20 cellular contexts compared by ENCODE assay signal in the genomic region with DNA sequence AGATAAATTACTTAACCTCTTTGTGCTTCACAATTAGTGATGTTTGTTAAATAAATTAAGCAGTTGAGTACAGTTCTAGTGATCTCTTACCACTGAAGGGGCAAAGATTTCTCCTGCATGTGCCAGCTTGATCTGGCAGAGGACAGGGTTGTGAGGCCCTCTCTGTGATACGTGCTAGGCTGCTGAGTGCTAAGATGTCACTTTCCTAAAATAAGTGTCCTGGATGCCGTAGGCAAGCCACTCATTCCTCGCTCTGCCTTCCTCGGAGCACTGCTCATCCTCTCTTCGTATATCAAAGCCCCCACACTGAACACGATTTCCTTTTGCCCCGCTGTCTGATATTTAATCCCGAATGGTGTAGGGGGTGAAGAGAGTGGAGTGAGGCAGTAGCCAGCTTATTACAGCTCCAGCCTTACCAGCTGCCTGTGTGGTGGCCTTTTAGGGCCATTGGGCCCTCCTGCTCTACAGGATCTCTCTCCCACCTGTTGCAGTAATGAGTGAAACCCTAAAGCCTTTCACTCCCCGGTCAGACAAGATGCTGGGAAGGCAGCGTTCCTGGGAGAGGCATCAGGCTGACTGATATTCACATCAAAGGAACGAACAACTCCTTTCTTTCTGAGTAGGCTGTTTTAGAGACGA. TPM values are rescaled to one million over a fixed set of nuclear protein-coding genes. Genes with fewer than 3 reads are reported as not detected.
A peak's percentile ranks its signal among the peaks of the same experiment; 100 is the strongest.
DNase-seq lines count a peak whose midpoint lies in the region; ATAC-seq and TF ChIP-seq lines count a peak whose summit lies in the region.
"Had no signal": no experiment of that assay in that cellular context is flagged by ENCODE, and none has a peak within 500 bp of the region (broad histone marks: within the 10 kb centered on the region; RNA-seq: fewer than 3 reads in every experiment).

No MANE protein-coding gene starts in this region.

- ATAC-seq in Right ventricle myocardium superior (ENCODE audit: poor library complexity) (peak; percentile 87), upper lobe of right lung (peak; percentile 34), GM18505 (IDR thresholded peaks at IDR 0.05; ENCODE audit: unreplicated experiment) (no peak)
- ATAC-seq: activated CD4-positive, CD25-positive, alpha-beta regulatory T cell treated with anti-CD3 and anti-CD28 coated beads, Interleukin-2, amount 50 U/mL, for 24 hours; left lung had no signal

- DNase-seq in SJSA1 (ENCODE audit: low read depth in 1 of 2, low spot score in 2 of 2) (no peak), Right ventricle myocardium superior (peak; percentile 48), nephron progenitor cell (no peak), upper lobe of right lung (no peak), NCI-H2081 treated with DMSO at 0.1 percent for 48 hours (lab: John Stamatoyannopoulos, UW) (no peak)
- no peak for DNase-seq in activated naive CD4-positive, alpha-beta T cell treated with anti-CD3 and anti-CD28 coated beads for 36 hours
- DNase-seq: activated naive CD4-positive, alpha-beta T cell; activated T-cell treated with anti-CD3 and anti-CD28 coated beads, Interleukin-2, amount 50 U/mL, for 24 hours; CD8-positive, alpha-beta memory T cell; DMS79 treated with DMSO at 0.1 percent for 48 hours; effector memory CD4-positive, alpha-beta T cell; head of caudate nucleus; left lung; NCI-H1105; NCI-H510A treated with DMSO at 0.1 percent for 48 hours; ovary; stimulated activated CD4-positive, alpha-beta T cell treated with anti-CD3 and anti-CD28 coated beads, Interleukin-2, amount 100 ng/mL, for 24 hours; stimulated activated naive CD4-positive, alpha-beta T cell had no signal

- H3K9me3 Mint-ChIP-seq in nephron progenitor cell = peaks cover 3% of the 10 kb centered on the region
- no peaks in the 10 kb centered on the region for H3K9me3 Mint-ChIP-seq in activated naive CD4-positive, alpha-beta T cell treated with anti-CD3 and anti-CD28 coated beads for 36 hours
- H3K9me3 Mint-ChIP-seq: activated T-cell treated with anti-CD3 and anti-CD28 coated beads, Interleukin-2, amount 50 U/mL, for 24 hours had no signal

- peaks cover 41% of the 10 kb centered on the region for H3K4me1 ChIP-seq in SJSA1 (replicated peaks)
- H3K4me1 ChIP-seq in upper lobe of right lung = peaks cover 19% of the 10 kb centered on the region

- peak overlapping the region; percentile 89 for H3K27ac Mint-ChIP-seq in nephron progenitor cell
- H3K27ac Mint-ChIP-seq in activated naive CD4-positive, alpha-beta T cell treated with anti-CD3 and anti-CD28 coated beads for 36 hours = no peak overlapping the region
- H3K27ac Mint-ChIP-seq: activated T-cell treated with anti-CD3 and anti-CD28 coated beads, Interleukin-2, amount 50 U/mL, for 24 hours had no signal

- no peaks in the 10 kb centered on the region for H3K36me3 ChIP-seq in SJSA1
- H3K36me3 ChIP-seq in upper lobe of right lung = no peaks in the 10 kb centered on the region
- H3K36me3 ChIP-seq: left lung, ovary had no signal

- H3K27me3 ChIP-seq in SJSA1 (replicated peaks) (no peaks in the 10 kb centered on the region), upper lobe of right lung (no peaks in the 10 kb centered on the region)
- H3K27me3 ChIP-seq: left lung, ovary had no signal

- TF ChIP-seq CTCF in nephron progenitor cell (IDR thresholded peaks at IDR 0.05) = no peak
- no peak for TF ChIP-seq CTCF in upper lobe of right lung (IDR thresholded peaks at IDR 0.05)

- H3K4me1 Mint-ChIP-seq in nephron progenitor cell = peaks cover 57% of the 10 kb centered on the region
- H3K4me1 Mint-ChIP-seq in activated naive CD4-positive, alpha-beta T cell treated with anti-CD3 and anti-CD28 coated beads for 36 hours (ENCODE audit: low read depth) = no peaks in the 10 kb centered on the region
- H3K4me1 Mint-ChIP-seq: CD8-positive, alpha-beta memory T cell had no signal

- H3K4me3 ChIP-seq in SJSA1 = no peak overlapping the region
- H3K4me3 ChIP-seq in upper lobe of right lung = no peak overlapping the region
- H3K4me3 ChIP-seq: left lung, ovary had no signal

- H3K27ac ChIP-seq in SJSA1 = peak overlapping the region; percentile 71
- H3K27ac ChIP-seq in upper lobe of right lung = no peak overlapping the region
- H3K27ac ChIP-seq: ovary had no signal

- CTCF ChIA-PET in activated naive CD4-positive, alpha-beta T cell treated with anti-CD3 and anti-CD28 coated beads for 36 hours (lab: Charles Lee) = interaction anchor here (0.9 kb wide), 1 partner anchor 10 kb away, joined by 4 read pairs; no protein-coding TSS in a partner anchor

- intact Hi-C loops in Right ventricle myocardium superior (cut with DNase I) (no loop called here), upper lobe of right lung (cut with DNase I) (no loop called here)
- intact Hi-C loops in activated naive CD4-positive, alpha-beta T cell treated with anti-CD3 and anti-CD28 coated beads for 36 hours (cut with micrococcal nuclease) = no loop called here

- H3K9me3 ChIP-seq in SJSA1 (replicated peaks) = no peaks in the 10 kb centered on the region
- no peaks in the 10 kb centered on the region for H3K9me3 ChIP-seq in upper lobe of right lung
- H3K9me3 ChIP-seq: left lung, ovary had no signal

- H3K36me3 Mint-ChIP-seq in nephron progenitor cell (ENCODE audit: low read depth) = peaks cover 5% of the 10 kb centered on the region
- H3K36me3 Mint-ChIP-seq in activated naive CD4-positive, alpha-beta T cell treated with anti-CD3 and anti-CD28 coated beads for 36 hours (ENCODE audit: low read depth) = no peaks in the 10 kb centered on the region
- H3K36me3 Mint-ChIP-seq: CD8-positive, alpha-beta memory T cell had no signal

- H3K27me3 Mint-ChIP-seq in nephron progenitor cell (ENCODE audit: low read depth, poor library complexity) = peaks cover 7% of the 10 kb centered on the region
- no peaks in the 10 kb centered on the region for H3K27me3 Mint-ChIP-seq in activated naive CD4-positive, alpha-beta T cell treated with anti-CD3 and anti-CD28 coated beads for 36 hours (ENCODE audit: low read depth)
- H3K27me3 Mint-ChIP-seq: activated T-cell treated with anti-CD3 and anti-CD28 coated beads, Interleukin-2, amount 50 U/mL, for 24 hours; CD8-positive, alpha-beta memory T cell had no signal

- no peak for TF ChIP-seq POLR2A in GM18505 (IDR thresholded peaks at IDR 0.05; ENCODE audit: borderline replicate concordance, extremely low read depth, insufficient read depth, insufficient read length)

- H3K4me3 Mint-ChIP-seq in nephron progenitor cell = no peak overlapping the region
- no peak overlapping the region for H3K4me3 Mint-ChIP-seq in activated naive CD4-positive, alpha-beta T cell treated with anti-CD3 and anti-CD28 coated beads for 36 hours
- H3K4me3 Mint-ChIP-seq: activated T-cell treated with anti-CD3 and anti-CD28 coated beads, Interleukin-2, amount 50 U/mL, for 24 hours; CD8-positive, alpha-beta memory T cell had no signal

RNA-seq across cellular contexts. Expression of a gene that starts 40.5 kb away (rescaled TPM):
- total RNA-seq in SJSA1 (2014; rRNA removed; shearing (Covaris generic)) = 33.1 and 68.3 TPM in 2 replicates
- 101 TPM for total RNA-seq in Right ventricle myocardium superior
- total RNA-seq in upper lobe of right lung = 99.3 TPM
- 1 to 10 TPM; 4.3 to 6.1 TPM for total RNA-seq in activated naive CD4-positive, alpha-beta T cell treated with anti-CD3 and anti-CD28 coated beads for 36 hours
